Comparison of ENCODE assay signal across 8 cellular contexts in the genomic region with DNA sequence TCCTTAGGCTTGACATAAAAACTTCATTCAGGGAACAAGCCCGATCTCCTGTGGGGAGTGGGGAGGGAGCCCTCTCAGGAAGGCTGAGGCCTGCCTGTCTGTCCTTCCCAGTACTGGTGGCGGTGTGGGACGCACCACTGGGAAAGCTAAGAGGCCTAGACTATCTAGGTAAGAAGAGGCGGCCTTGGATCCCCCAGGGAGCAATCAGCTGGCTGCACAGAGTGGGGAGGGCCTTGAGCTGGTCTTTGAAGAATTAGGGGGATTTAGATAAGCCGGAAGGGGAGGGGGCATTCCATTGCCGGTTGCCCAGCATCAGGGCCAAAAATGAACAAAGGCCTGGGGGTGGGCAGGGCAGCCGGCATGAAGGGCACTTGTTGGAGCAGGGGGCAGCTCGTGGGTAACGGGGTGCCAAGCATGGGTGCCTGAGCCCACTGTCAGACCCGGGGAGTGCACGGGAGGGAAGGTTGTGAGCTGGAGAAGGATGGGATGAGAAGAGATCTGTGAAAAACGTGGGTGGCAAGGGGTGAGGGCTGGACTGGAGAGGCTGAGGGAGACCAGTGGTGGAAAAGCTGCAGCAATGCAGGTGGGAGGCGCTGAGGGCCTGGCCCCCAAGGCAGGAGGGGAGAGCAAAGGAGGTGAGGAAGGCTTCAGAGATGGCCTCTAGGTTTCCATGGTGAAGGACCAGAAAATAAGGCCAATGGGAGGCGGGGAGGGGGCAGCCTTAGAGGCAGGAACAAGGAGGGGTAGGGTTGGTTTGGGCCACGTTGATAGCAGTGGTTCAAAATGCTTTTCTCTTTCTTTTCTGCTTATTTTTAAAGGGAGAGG. TPM values are rescaled to one million over a fixed set of nuclear protein-coding genes. Genes with fewer than 3 reads are reported as not detected.
DNase-seq lines count a peak whose midpoint lies in the region; ATAC-seq and TF ChIP-seq lines count a peak whose summit lies in the region.

No MANE protein-coding gene starts in this region.

- no peak for TF ChIP-seq POLR2A in esophagus muscularis mucosa (IDR thresholded peaks at IDR 0.05; ENCODE audit: low read depth)

- no peak for TF ChIP-seq EP300 in esophagus muscularis mucosa (IDR thresholded peaks at IDR 0.05)

- H3K9me3 Mint-ChIP-seq in CD4-positive, CD25-positive, alpha-beta regulatory T cell = no peaks in the 10 kb centered on the region

- H3K4me1 Mint-ChIP-seq in CD4-positive, CD25-positive, alpha-beta regulatory T cell = peaks cover 36 to 94% (median 79%) of the 10 kb centered on the region in 4 donors

- H3K4me3 ChIP-seq in CD4-positive, CD25-positive, alpha-beta regulatory T cell (ENCODE audit: low read depth, low read length) = peak overlapping the region; percentile 77
- H3K4me3 ChIP-seq in SK-N-MC (no peak overlapping the region), esophagus muscularis mucosa (peak overlapping the region; percentile 12 to 22 (median 14))

- DNase-seq in CD4-positive, CD25-positive, alpha-beta regulatory T cell = no peak
- DNase-seq in SK-N-MC (ENCODE audit: low read depth, low spot score) = no peak
- no peak for DNase-seq in esophagus muscularis mucosa (ENCODE audit: extremely low spot score)
- DNase-seq in omental fat pad (ENCODE audit: low spot score) = no peak
- no peak for DNase-seq in Kasumi-1 (lab: John Stamatoyannopoulos, UW)
- DNase-seq in mesenteric fat pad (ENCODE audit: low spot score) = no peak
- DNase-seq in stimulated activated CD4-positive, alpha-beta T cell treated with anti-CD3 and anti-CD28 coated beads, Interleukin-15, amount 100 ng/mL, for 24 hours = no peak

- H3K27ac Mint-ChIP-seq in CD4-positive, CD25-positive, alpha-beta regulatory T cell = peak overlapping the region; percentile 94 to 97 (median 96)

- H3K27ac ChIP-seq in CD4-positive, CD25-positive, alpha-beta regulatory T cell (ENCODE audit: insufficient read depth, low read length, poor library complexity, severe bottlenecking) = peak overlapping the region; percentile 89
- H3K27ac ChIP-seq in SK-N-MC (peak overlapping the region; percentile 71; the same call in 1 of the 2 replicates), esophagus muscularis mucosa (replicated peaks in 1 of 4) (peak overlapping the region; percentile 85 to 100 (median 99))

- no peak overlapping the region for H3K9ac ChIP-seq in SK-N-MC (ENCODE audit: insufficient read length)

- no peaks in the 10 kb centered on the region for H3K27me3 ChIP-seq in CD4-positive, CD25-positive, alpha-beta regulatory T cell (ENCODE audit: control insufficient read depth, insufficient read depth, low read length)
- H3K27me3 ChIP-seq in esophagus muscularis mucosa = no peaks in the 10 kb centered on the region

- peaks cover 4% of the 10 kb centered on the region for H3K27me3 Mint-ChIP-seq in CD4-positive, CD25-positive, alpha-beta regulatory T cell

- peaks cover 91% of the 10 kb centered on the region for H3K4me1 ChIP-seq in CD4-positive, CD25-positive, alpha-beta regulatory T cell (ENCODE audit: control insufficient read depth, insufficient read depth, low read length, poor library complexity, severe bottlenecking)
- peaks cover 97 to 100% (median 100%) of the 10 kb centered on the region in 4 donors for H3K4me1 ChIP-seq in esophagus muscularis mucosa

- H3K9me3 ChIP-seq in CD4-positive, CD25-positive, alpha-beta regulatory T cell (ENCODE audit: control insufficient read depth in 2 of 2, low read length in 2 of 2) = no peaks in the 10 kb centered on the region
- no peaks in the 10 kb centered on the region for H3K9me3 ChIP-seq in SK-N-MC (ENCODE audit: low read depth, low read length)
- H3K9me3 ChIP-seq in esophagus muscularis mucosa = no peaks in the 10 kb centered on the region

- TF ChIP-seq CTCF in esophagus muscularis mucosa (IDR thresholded peaks at IDR 0.05) (no peak), omental fat pad (IDR thresholded peaks at IDR 0.05) (no peak)

- intact Hi-C loops in esophagus muscularis mucosa (cut with DNase I) = no loop called here

- no peak for ATAC-seq in CD4-positive, CD25-positive, alpha-beta regulatory T cell (ENCODE audit: low read depth in 2 of 2)
- ATAC-seq in omental fat pad (ENCODE audit: low FRiP score) (peak; percentile 3), GM19351 (IDR thresholded peaks at IDR 0.05; ENCODE audit: unreplicated experiment) (no peak)

- H3K36me3 ChIP-seq in CD4-positive, CD25-positive, alpha-beta regulatory T cell (ENCODE audit: control insufficient read depth, insufficient read depth, low read length) = peaks cover under 1% of the 10 kb centered on the region
- H3K36me3 ChIP-seq in SK-N-MC (ENCODE audit: insufficient read depth, low read length) = no peaks in the 10 kb centered on the region
- no peaks in the 10 kb centered on the region for H3K36me3 ChIP-seq in esophagus muscularis mucosa

- 45% methylated on average over 14 of the region's 15 CpGs for WGBS in esophagus muscularis mucosa

- H3K36me3 Mint-ChIP-seq in CD4-positive, CD25-positive, alpha-beta regulatory T cell = peaks cover 15% of the 10 kb centered on the region

- peak overlapping the region; percentile 67 to 91 (median 90) for H3K4me3 Mint-ChIP-seq in CD4-positive, CD25-positive, alpha-beta regulatory T cell

RNA-seq across cellular contexts. Expression of gene KLF3, which starts 8.5 kb away (rescaled TPM):
- total RNA-seq in CD4-positive, CD25-positive, alpha-beta regulatory T cell = 126 TPM
- 10 to 100 TPM; 74.9 to 89.6 (median 83.7) TPM for polyA plus RNA-seq in CD4-positive, CD25-positive, alpha-beta regulatory T cell
- 10 to 100 TPM; 30.8 to 50.4 (median 40.4) TPM for total RNA-seq in esophagus muscularis mucosa
- 10 to 100 TPM; 40.4 to 64.9 (median 53.8) TPM for total RNA-seq in omental fat pad
- total RNA-seq in mesenteric fat pad = 41.9 TPM
